28 cellular contexts compared by ENCODE assay signal in the genomic region with DNA sequence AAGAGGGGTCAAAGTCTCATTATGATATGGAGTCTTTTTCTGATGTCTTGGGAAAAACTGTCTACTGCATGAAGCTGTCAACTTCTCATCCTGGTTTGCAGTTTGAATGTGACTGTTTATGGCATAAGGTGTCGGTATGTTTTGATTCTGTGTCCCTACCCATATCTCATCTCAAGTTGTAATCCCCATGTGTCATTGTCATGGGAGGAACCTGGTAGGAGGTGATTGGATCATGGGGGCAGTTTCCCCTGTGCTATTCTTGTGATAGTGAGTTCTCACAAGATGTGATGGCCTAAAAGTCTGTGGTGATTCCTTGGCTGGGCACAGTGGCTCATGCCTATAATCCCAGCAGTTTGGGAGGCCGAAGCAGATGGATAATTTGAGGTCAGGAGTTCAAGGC. TPM values are rescaled to one million over a fixed set of nuclear protein-coding genes. Genes with fewer than 3 reads are reported as not detected.
DNase-seq lines count a peak whose midpoint lies in the region; ATAC-seq, FAIRE-seq and TF ChIP-seq lines count a peak whose summit lies in the region.
"Had no signal": no experiment of that assay in that cellular context is flagged by ENCODE, and none has a peak within 500 bp of the region (broad histone marks: within the 10 kb centered on the region; RNA-seq: fewer than 3 reads in every experiment).

No MANE protein-coding gene starts in this region.

- H3K79me2 ChIP-seq in K562 (ENCODE audit: control insufficient read depth, insufficient read depth, low read length) (no peaks in the 10 kb centered on the region), keratinocyte (ENCODE audit: control insufficient read depth, insufficient read depth, low read length) (no peaks in the 10 kb centered on the region)

- in situ Hi-C loops in K562 (cut with MboI): no loop called here

- no peaks in the 10 kb centered on the region for H4K20me1 ChIP-seq in K562 (replicated peaks; ENCODE audit: control insufficient read depth, insufficient read depth, low read length)
- no peaks in the 10 kb centered on the region for H4K20me1 ChIP-seq in keratinocyte (ENCODE audit: control insufficient read depth, extremely low read depth, insufficient read depth, low read length)
- H4K20me1 ChIP-seq: BLaER1 had no signal

- H3K9me3 ChIP-seq in K562 (replicated peaks; ENCODE audit: control insufficient read depth, insufficient read depth, low read depth, low read length) (no peaks in the 10 kb centered on the region), keratinocyte (ENCODE audit: control insufficient read depth, low read depth, low read length) (no peaks in the 10 kb centered on the region)
- H3K9me3 ChIP-seq: BE2C, BLaER1 had no signal

- TF ChIP-seq RAD21 in K562 (CRISPR knock-in tag; conservative IDR thresholded peaks at IDR 0.05 in 1 of 2, IDR thresholded peaks at IDR 0.05 in 1 of 2): no peak

- dilution Hi-C loops in keratinocyte (cut with MboI; ENCODE audit: extremely low pct_ligation_motif_present, low sequenced_read_pairs): no loop called here

- 47% methylated on average over 2 of the region's 2 CpGs for WGBS in K562 (ENCODE audit: insufficient coverage, low coverage, missing lambda C conversion rate)

- H3K27ac ChIP-seq in K562 (ENCODE audit: extremely low read depth, low read depth, low read length) (no peak overlapping the region), keratinocyte (ENCODE audit: control insufficient read depth, insufficient read depth, low read length) (no peak overlapping the region)
- H3K27ac ChIP-seq: BLaER1 had no signal

- TF ChIP-seq POLR2A in K562 (conservative IDR thresholded peaks at IDR 0.05): no peak

- H3K9ac ChIP-seq in K562 (ENCODE audit: insufficient read depth in 1 of 2, low read depth in 2 of 2, low read length in 2 of 2) (no peak overlapping the region), keratinocyte (ENCODE audit: control insufficient read depth, extremely low read depth, insufficient read depth, low read length) (no peak overlapping the region)
- H3K9ac ChIP-seq: BLaER1 had no signal

- no peak overlapping the region for H2AFZ ChIP-seq in K562 (ENCODE audit: low read depth, low read length)
- no peak overlapping the region for H2AFZ ChIP-seq in keratinocyte (ENCODE audit: control insufficient read depth, low read length)

- TF ChIP-seq CTCF in K562 (IDR thresholded peaks at IDR 0.05 in 2 of 3, conservative IDR thresholded peaks at IDR 0.05 in 1 of 3; ENCODE audit: insufficient read depth in 2 of 3, low read depth in 1 of 3, low read length in 3 of 3) (no peak), keratinocyte (optimal IDR thresholded peaks at IDR 0.05 in 1 of 3, IDR thresholded peaks at IDR 0.05 in 1 of 3, conservative IDR thresholded peaks at IDR 0.05 in 1 of 3; ENCODE audit: extremely low read depth in 1 of 3, insufficient read depth in 2 of 3, low read length in 3 of 3) (no peak), GM20000 (IDR thresholded peaks at IDR 0.05; ENCODE audit: extremely low read depth, missing control alignments) (no peak)

- H3K36me3 ChIP-seq in K562 (ENCODE audit: control insufficient read depth, insufficient read depth, low read length) (no peaks in the 10 kb centered on the region), keratinocyte (ENCODE audit: control insufficient read depth in 2 of 2, extremely low read depth in 1 of 2, insufficient read depth in 2 of 2, low read length in 2 of 2) (no peaks in the 10 kb centered on the region)
- H3K36me3 ChIP-seq: BE2C, BLaER1 had no signal

- no peak for TF ChIP-seq EP300 in K562 (IDR thresholded peaks at IDR 0.05; ENCODE audit: low read length)

- H3K4me2 ChIP-seq in K562 (ENCODE audit: insufficient read depth, low read length) (no peak overlapping the region), keratinocyte (ENCODE audit: control insufficient read depth, extremely low read depth, insufficient read depth, low read depth, low read length) (no peak overlapping the region)
- H3K4me2 ChIP-seq: BLaER1 had no signal

- peak; percentile 14; the same call in 1 of the 3 replicates for ATAC-seq in K562
- ATAC-seq: GM12878 had no signal

- H3K27me3 ChIP-seq in K562 (ENCODE audit: control insufficient read depth in 2 of 2, insufficient read depth in 2 of 2, low read length in 2 of 2) (no peaks in the 10 kb centered on the region), keratinocyte (ENCODE audit: control insufficient read depth, extremely low read depth, insufficient read depth, low read length) (no peaks in the 10 kb centered on the region)
- H3K27me3 ChIP-seq: BE2C, BLaER1 had no signal

- FAIRE-seq in K562 (lab: Jason Lieb, UNC) (peak; percentile 29), keratinocyte (lab: Jason Lieb, UNC) (peak; percentile 43)
- FAIRE-seq: A204.1, GM12878, GM12892, GM18507 had no signal

- intact Hi-C loops in K562 (cut with micrococcal nuclease): no loop called here

- H3K4me1 ChIP-seq in K562 (replicated peaks in 1 of 2; ENCODE audit: control insufficient read depth in 2 of 2, insufficient read depth in 2 of 2, low read length in 2 of 2) (peaks cover 0 to 5% of the 10 kb centered on the region in 2 experiments; a peak in 2 of 5 replicates), keratinocyte (ENCODE audit: control insufficient read depth, extremely low read depth, insufficient read depth, low read length) (peaks cover 4% of the 10 kb centered on the region)
- H3K4me1 ChIP-seq: BE2C, BLaER1 had no signal

- POLR2A ChIA-PET in K562 (lab: Yijun Ruan, JAX): no interaction called here

- H3K4me3 ChIP-seq in K562 (no peak overlapping the region), keratinocyte (ENCODE audit: control insufficient read depth in 2 of 3, extremely low read depth in 1 of 3, insufficient read depth in 2 of 3, low read depth in 1 of 3, low read length in 3 of 3) (no peak overlapping the region)
- H3K4me3 ChIP-seq: BLaER1, GM12878 had no signal

- no peaks in the 10 kb centered on the region for H3K9me1 ChIP-seq in K562 (ENCODE audit: control insufficient read depth, insufficient read depth, low read length)
- H3K9me1 ChIP-seq in keratinocyte (ENCODE audit: control insufficient read depth, extremely low read depth, insufficient read depth, low read length): no peaks in the 10 kb centered on the region

- BruUV-seq in K562 (replicated peaks; lab: Mats Ljungman, UMichigan): no TSS peak

- CTCF ChIA-PET in K562 (lab: Yijun Ruan, JAX; ENCODE audit: low intra/inter-chr PET ratio): no interaction called here

- DNase-seq in K562 (ENCODE audit: extremely low read depth in 1 of 4, low spot score in 3 of 4) (peak in 1 of 4 experiments; percentile 41), keratinocyte (ENCODE audit: low read depth, low spot score) (no peak), cortex of kidney (lab: John Stamatoyannopoulos, UW) (no peak), GM20000 (ENCODE audit: low spot score) (no peak)
- DNase-seq in stimulated activated CD8-positive, alpha-beta memory T cell treated with anti-CD3 and anti-CD28 coated beads, Interleukin-4, amount 100 ng/mL, for 48 hours: no peak
- DNase-seq: 8988T; ACHN; BE2C; C1 segment of cervical spinal cord; CD4-positive, alpha-beta memory T cell; CD4-positive, CD25-positive, alpha-beta regulatory T cell; CD8-positive, alpha-beta memory T cell; COR-L47; DMS 273 treated with DMSO at 0.1 percent for 48 hours; DMS153; DMS53; DMS79; DND-41; EL; GDM1 had no signal

TF ChIP-seq in K562, 482 proteins besides CTCF, POLR2A, EP300 and RAD21 (continues in another document):
- no peak for TF ChIP-seq HDAC3 (IDR thresholded peaks at IDR 0.05; ENCODE audit: borderline replicate concordance, partially characterized antibody)
- TF ChIP-seq KLF13 (tag; IDR thresholded peaks at IDR 0.05; ENCODE audit: borderline replicate concordance, low read depth): no peak
- 0 out of 2 replicates have a peak, but pooled peaks have one; percentile 15 for TF ChIP-seq SMAD4 (CRISPR knock-in tag; conservative IDR thresholded peaks at IDR 0.05)
- TF ChIP-seq MEIS2 (IDR thresholded peaks at IDR 0.05; ENCODE audit: partially characterized antibody): peak; percentile 53

RNA-seq across cellular contexts. Expression of gene MRAP2, which starts 47.6 kb away (rescaled TPM):
- 18.1 and 18.7 TPM in 2 replicates for total RNA-seq in K562 (2011; cell fraction: chromatin; rRNA removed; ENCODE audit: low replicate concordance)
- total RNA-seq in K562 (2011; cell fraction: nucleolus; rRNA removed): 15.3 and 20.5 TPM in 2 replicates
- 27.9 and 37.3 TPM in 2 replicates for total RNA-seq in K562 (2011; cell fraction: nucleoplasm; rRNA removed)
- total RNA-seq in K562 (2014; rRNA removed) (7.8 and 8.6 TPM in 2 replicates), K562 (2014; rRNA removed; fragmentation: Illumina TruSeq; extraction: Trizol) (12.0 and 15.3 TPM in 2 replicates), K562 (2015; rRNA removed; fragmentation: Illumina TruSeq; extraction: Trizol) (11.8 and 12.6 TPM in 2 replicates), K562 (2021) (7.4 and 8.7 TPM in 2 replicates)
- polyA plus RNA-seq in K562 (2011; rRNA removed) (30.7 and 38.9 TPM in 2 replicates), K562 (2014; fragmentation: Illumina TruSeq; extraction: Trizol) (10.9 and 12.1 TPM in 2 replicates), K562 (2014; fragmentation: Nextera tagmentation; extraction: Ambion mirVana) (1 to 10 TPM; 5.9 to 6.8 TPM), K562 (2014; rRNA removed) (8.0 and 9.3 TPM in 2 replicates), keratinocyte (2.4 to 4.1 TPM (median 3.0 TPM) in 3 replicates)
- 16.6 and 27.0 TPM in 2 replicates for polyA plus RNA-seq in K562 (2011; cell fraction: cytosol; rRNA removed)
- polyA plus RNA-seq in K562 (2011; cell fraction: nucleus; rRNA removed): 8.4 and 14.0 TPM in 2 replicates
- 7.1 and 10.8 TPM in 2 replicates for polyA plus RNA-seq in K562 (2012)
- 26.8 and 27.7 TPM in 2 replicates for polyA minus RNA-seq in K562 (2011; rRNA and poly(A)+ RNA removed)
- polyA minus RNA-seq in K562 (2011; cell fraction: cytosol; rRNA and poly(A)+ RNA removed): 5.2 and 13.0 TPM in 2 replicates
- 4.0 and 5.1 TPM in 2 replicates for polyA minus RNA-seq in K562 (2011; cell fraction: nucleus; rRNA and poly(A)+ RNA removed)
- 0.12 TPM for polyA plus RNA-seq in keratinocyte (2011; ENCODE audit: low read depth)
- 3.3 and 6.2 TPM in 2 replicates for polyA plus RNA-seq in keratinocyte (2011; cell fraction: cytosol; rRNA removed)
- polyA plus RNA-seq in keratinocyte (2011; cell fraction: nucleus; rRNA removed): 2.6 and 2.8 TPM in 2 replicates
- polyA plus RNA-seq in keratinocyte (2012; ENCODE audit: low replicate concordance): 0.37 and 1.8 TPM in 2 replicates
- 0.62 to 3.6 TPM (median 3.1 TPM) in 3 replicates for polyA minus RNA-seq in keratinocyte
- polyA minus RNA-seq in keratinocyte (2011; cell fraction: cytosol; rRNA and poly(A)+ RNA removed): 2.1 TPM
- 0.74 and 1.5 TPM in 2 replicates for polyA minus RNA-seq in keratinocyte (2011; cell fraction: nucleus; rRNA and poly(A)+ RNA removed)
- total RNA-seq: CD4-positive, alpha-beta memory T cell; CD4-positive, CD25-positive, alpha-beta regulatory T cell; CD8-positive, alpha-beta memory T cell; G401; GM12878 had no signal
- polyA plus RNA-seq: AG04450; CD14-positive monocyte; CD4-positive, alpha-beta memory T cell; CD4-positive, CD25-positive, alpha-beta regulatory T cell; CD8-positive, alpha-beta memory T cell; GM12878 had no signal
